Comparison of ENCODE assay signal across 9 cellular contexts in genomic region chr1:24898152-24898908, GRCh38. TPM values are rescaled to one million over a fixed set of nuclear protein-coding genes. Genes with fewer than 3 reads are reported as not detected.
DNase-seq lines count a peak whose midpoint lies in the region; ATAC-seq and TF ChIP-seq lines count a peak whose summit lies in the region.
"Had no signal": no experiment of that assay in that cellular context is flagged by ENCODE, and none has a peak within 500 bp of the region (broad histone marks: within the 10 kb centered on the region; RNA-seq: fewer than 3 reads in every experiment).

No MANE protein-coding gene starts in this region.

- H3K4me3 ChIP-seq in coronary artery: no peak overlapping the region
- H3K4me3 ChIP-seq: SK-N-MC had no signal

- TF ChIP-seq CTCF in coronary artery (IDR thresholded peaks at IDR 0.05): peak; percentile 31

- peaks cover 10% of the 10 kb centered on the region for H3K36me3 Mint-ChIP-seq in memory B cell

- peaks cover 28% of the 10 kb centered on the region for H3K4me1 Mint-ChIP-seq in memory B cell

- H3K9me3 Mint-ChIP-seq in memory B cell: no peaks in the 10 kb centered on the region

- peak; percentile 9 for DNase-seq in DMS114 treated with DMSO at 0.1 percent for 48 hours (lab: John Stamatoyannopoulos, UW; ENCODE audit: unreplicated experiment)
- DNase-seq in HuH-7 (ENCODE audit: low spot score): peak; percentile 94
- DNase-seq in UCSD-AML1 (lab: John Stamatoyannopoulos, UW; ENCODE audit: unreplicated experiment): peak; percentile 69
- DNase-seq in coronary artery (ENCODE audit: low spot score): peak; percentile 56
- peak; percentile 35 to 54 for DNase-seq in memory B cell (ENCODE audit: low spot score in 2 of 2)
- peak; percentile 52 for DNase-seq in ureter (ENCODE audit: low spot score)
- no peak for DNase-seq in NCI-H1105 treated with DMSO at 0.1 percent for 48 hours (lab: John Stamatoyannopoulos, UW)

- peak; percentile 52 for ATAC-seq in memory B cell (ENCODE audit: low read depth)
- no peak for ATAC-seq in GM19395 (IDR thresholded peaks at IDR 0.05; ENCODE audit: unreplicated experiment)

- H3K4me3 Mint-ChIP-seq in memory B cell: no peak overlapping the region

- H3K27ac ChIP-seq in coronary artery: no peak overlapping the region
- H3K27ac ChIP-seq: SK-N-MC had no signal

- no peak overlapping the region for H3K27ac Mint-ChIP-seq in memory B cell

- no peaks in the 10 kb centered on the region for H3K27me3 Mint-ChIP-seq in memory B cell

RNA-seq across cellular contexts. Expression of gene RUNX3, which starts 31.7 kb away (rescaled TPM):
- 5.3 TPM for total RNA-seq in ureter
